ENCODE assay signal across 8 cellular contexts in genomic region chr22:26367402-26368245, GRCh38.
DNase-seq lines count a peak whose midpoint lies in the region; ATAC-seq and TF ChIP-seq lines count a peak whose summit lies in the region.

No MANE protein-coding gene starts in this region.

- intact Hi-C loops in CD8-positive, alpha-beta T cell (cut with DNase I, micrococcal nuclease) = loop anchor here in 1 of 2 experiments (10.0 kb wide), 2 partner anchors 1437 to 1637 kb away; partner anchors contain the start of gene MN1
- intact Hi-C loops in left cardiac atrium (cut with DNase I) = no loop called here

- POLR2A ChIA-PET in CD8-positive, alpha-beta T cell (lab: Charles Lee) = no interaction called here

- no peaks in the 10 kb centered on the region for H3K4me1 Mint-ChIP-seq in CD8-positive, alpha-beta T cell (ENCODE audit: low read depth)

- no peaks in the 10 kb centered on the region for H3K9me3 Mint-ChIP-seq in CD8-positive, alpha-beta T cell

- CTCF ChIA-PET in CD8-positive, alpha-beta T cell (lab: Charles Lee) = interaction anchor here (0.6 to 7.0 kb wide), 17 partner anchors 9 to 348 kb away, joined by 3 to 76 read pairs (median 3); no protein-coding TSS in a partner anchor

- peak; percentile 25 to 66 (median 56) for DNase-seq in CD8-positive, alpha-beta T cell
- peak; percentile 37 for DNase-seq in HK-2 (ENCODE audit: unreplicated experiment)
- peak; percentile 46 to 77 for DNase-seq in SJCRH30
- peak in 3 of 4 experiments; percentile 10 to 38 (median 37) for DNase-seq in activated naive CD4-positive, alpha-beta T cell (lab: John Stamatoyannopoulos, UW)
- peak; percentile 35 for DNase-seq in left cardiac atrium
- DNase-seq in stimulated activated CD4-positive, alpha-beta T cell treated with anti-CD3 and anti-CD28 coated beads, Interleukin-12 subunit alpha, Interleukin-12 subunit beta, amount 100 ng/mL, for 4 hours = peak; percentile 58
- DNase-seq in 8988T = no peak

- H3K27me3 ChIP-seq in CD8-positive, alpha-beta T cell (ENCODE audit: insufficient read depth, low read length) = no peaks in the 10 kb centered on the region
- H3K27me3 ChIP-seq in SJCRH30 = no peaks in the 10 kb centered on the region

- H3K27ac ChIP-seq in CD8-positive, alpha-beta T cell (ENCODE audit: low read depth, low read length) = no peak overlapping the region
- H3K27ac ChIP-seq in SJCRH30 = no peak overlapping the region

- H3K36me3 Mint-ChIP-seq in CD8-positive, alpha-beta T cell = no peaks in the 10 kb centered on the region

- TF ChIP-seq CTCF in CD8-positive, alpha-beta T cell (IDR thresholded peaks at IDR 0.05) = peak; percentile 94

- H3K4me1 ChIP-seq in CD8-positive, alpha-beta T cell (ENCODE audit: insufficient read depth, low read length) = no peaks in the 10 kb centered on the region
- peaks cover 4% of the 10 kb centered on the region; the same call in 1 of the 2 replicates for H3K4me1 ChIP-seq in SJCRH30

- H3K9me3 ChIP-seq in CD8-positive, alpha-beta T cell (ENCODE audit: low read length) = no peaks in the 10 kb centered on the region
- H3K9me3 ChIP-seq in SJCRH30 (replicated peaks) = no peaks in the 10 kb centered on the region

- no peaks in the 10 kb centered on the region for H3K36me3 ChIP-seq in CD8-positive, alpha-beta T cell (ENCODE audit: insufficient read depth, low read length)
- H3K36me3 ChIP-seq in SJCRH30 = no peaks in the 10 kb centered on the region

- peaks cover 22% of the 10 kb centered on the region for H3K27me3 Mint-ChIP-seq in CD8-positive, alpha-beta T cell (ENCODE audit: low read depth)

- peak; percentile 82 for ATAC-seq in CD8-positive, alpha-beta T cell
- ATAC-seq in left cardiac atrium (peak in 1 of 2 donors; percentile 37), HG02759 (IDR thresholded peaks at IDR 0.05; ENCODE audit: unreplicated experiment) (no peak)

- no peak overlapping the region for H3K4me3 Mint-ChIP-seq in CD8-positive, alpha-beta T cell

- H3K4me3 ChIP-seq in CD8-positive, alpha-beta T cell (ENCODE audit: low read depth, low read length) = no peak overlapping the region
- no peak overlapping the region for H3K4me3 ChIP-seq in SJCRH30

- H3K27ac Mint-ChIP-seq in CD8-positive, alpha-beta T cell = no peak overlapping the region
